Comparison of ENCODE assay signal across 8 cellular contexts in genomic region chr11:82906236-82906635, GRCh38. TPM values are rescaled to one million over a fixed set of nuclear protein-coding genes. Genes with fewer than 3 reads are reported as not detected.
DNase-seq lines count a peak whose midpoint lies in the region; ATAC-seq and TF ChIP-seq lines count a peak whose summit lies in the region.

No MANE protein-coding gene starts in this region.

- CTCF ChIA-PET in HEK293T (lab: Yijun Ruan, JAX): no interaction called here

- no peaks in the 10 kb centered on the region for H3K27me3 ChIP-seq in right atrium auricular region
- H3K27me3 ChIP-seq in colonic mucosa: no peaks in the 10 kb centered on the region

- ATAC-seq in Right ventricle myocardium inferior (no peak), HG02623 (IDR thresholded peaks at IDR 0.05; ENCODE audit: unreplicated experiment) (no peak)

- H3K27ac ChIP-seq in right atrium auricular region: no peak overlapping the region
- H3K27ac ChIP-seq in colonic mucosa: no peak overlapping the region

- DNase-seq in right atrium auricular region (ENCODE audit: low spot score): no peak
- DNase-seq in Right ventricle myocardium inferior (ENCODE audit: missing footprints): no peak
- DNase-seq in NCI-H69 (lab: John Stamatoyannopoulos, UW): peak; percentile 79
- no peak for DNase-seq in colonic mucosa
- no peak for DNase-seq in osteocyte (ENCODE audit: extremely low spot score, unreplicated experiment)
- no peak for DNase-seq in GOT3 (lab: John Stamatoyannopoulos, UW)
- no peak for DNase-seq in HEK293T (ENCODE audit: extremely low spot score)

- POLR2A ChIA-PET in HEK293T (lab: Yijun Ruan, JAX): no interaction called here

- H3K4me3 ChIP-seq in right atrium auricular region (no peak overlapping the region), colonic mucosa (no peak overlapping the region)

- H3K9me3 Mint-ChIP-seq in osteocyte (ENCODE audit: unreplicated experiment): no peaks in the 10 kb centered on the region

- peaks cover 29% of the 10 kb centered on the region for H3K4me1 Mint-ChIP-seq in osteocyte (ENCODE audit: unreplicated experiment)

- H3K9me3 ChIP-seq in right atrium auricular region (peaks cover 0 to under 1% of the 10 kb centered on the region in 2 donors), colonic mucosa (no peaks in the 10 kb centered on the region)

- H3K4me3 Mint-ChIP-seq in osteocyte (ENCODE audit: unreplicated experiment): no peak overlapping the region

- H3K27me3 Mint-ChIP-seq in osteocyte (ENCODE audit: unreplicated experiment): no peaks in the 10 kb centered on the region

- H3K27ac Mint-ChIP-seq in osteocyte (ENCODE audit: unreplicated experiment): peak overlapping the region; percentile 69

- TF ChIP-seq CTCF in right atrium auricular region (IDR thresholded peaks at IDR 0.05) (peak; percentile 46 to 75), colonic mucosa (IDR thresholded peaks at IDR 0.05) (peak; percentile 69), osteocyte (IDR thresholded peaks at IDR 0.05) (peak; percentile 69)

- intact Hi-C loops in Right ventricle myocardium inferior (cut with DNase I) (loop anchor here (2.0 to 10.0 kb wide), 2 partner anchors 169 to 345 kb away; partner anchors contain the start of gene RAB30), colonic mucosa (cut with DNase I) (loop anchor here (2.0 kb wide), 1 partner anchor 343 kb away; no protein-coding TSS in a partner anchor)

- H3K36me3 Mint-ChIP-seq in osteocyte (ENCODE audit: unreplicated experiment): no peaks in the 10 kb centered on the region

- H3K36me3 ChIP-seq in right atrium auricular region: no peaks in the 10 kb centered on the region
- H3K36me3 ChIP-seq in colonic mucosa: no peaks in the 10 kb centered on the region

- H3K9ac ChIP-seq in colonic mucosa (ENCODE audit: low read depth in 2 of 2, low read length in 2 of 2): no peak overlapping the region

- H3K4me1 ChIP-seq in right atrium auricular region (peaks cover 0 to 8% of the 10 kb centered on the region in 2 donors), colonic mucosa (no peaks in the 10 kb centered on the region)

TF ChIP-seq in HEK293T, 16 proteins besides CTCF, POLR2A, EP300 and RAD21:
- TF ChIP-seq HDGF (IDR thresholded peaks at IDR 0.05; ENCODE audit: borderline replicate concordance): no peak
- TF ChIP-seq SP1 (IDR thresholded peaks at IDR 0.05): no peak
- no peak for TF ChIP-seq SUZ12 (IDR thresholded peaks at IDR 0.05)
- TF ChIP-seq BHLHE40 (IDR thresholded peaks at IDR 0.05; ENCODE audit: borderline replicate concordance): no peak
- TF ChIP-seq CTBP1 (IDR thresholded peaks at IDR 0.05; ENCODE audit: borderline replicate concordance): no peak
- TF ChIP-seq ARNT (IDR thresholded peaks at IDR 0.05): no peak
- TF ChIP-seq LEF1 (IDR thresholded peaks at IDR 0.05; ENCODE audit: borderline replicate concordance): no peak
- no peak for TF ChIP-seq TARDBP (IDR thresholded peaks at IDR 0.05)
- TF ChIP-seq FOXM1 (IDR thresholded peaks at IDR 0.05; ENCODE audit: borderline replicate concordance): no peak
- TF ChIP-seq FOXA1 (IDR thresholded peaks at IDR 0.05): no peak
- TF ChIP-seq ELF4 (IDR thresholded peaks at IDR 0.05): no peak
- TF ChIP-seq NFRKB (IDR thresholded peaks at IDR 0.05): no peak
- no peak for TF ChIP-seq ZNF384 (IDR thresholded peaks at IDR 0.05)
- TF ChIP-seq FOXK2 (IDR thresholded peaks at IDR 0.05): no peak
- TF ChIP-seq L3MBTL2 (conservative IDR thresholded peaks at IDR 0.05): no peak
- no peak for TF ChIP-seq PKNOX1 (IDR thresholded peaks at IDR 0.05)

RNA-seq across cellular contexts. Expression of gene DDIAS, which starts 4.7 kb away (rescaled TPM):
- total RNA-seq in right atrium auricular region (1 to 10 TPM in 1 of 2 donors, under 1 TPM in 1; 0.55 to 2.0 TPM), Right ventricle myocardium inferior (0.95 TPM), colonic mucosa (1 to 10 TPM; 2.5 to 7.8 TPM), osteocyte (2.5 and 2.9 TPM in 2 replicates)

RNA-seq across cellular contexts. Expression of gene PRCP, which starts 6.0 kb away (rescaled TPM):
- total RNA-seq in right atrium auricular region: 10 to 100 TPM; 52.5 to 60.1 TPM
- total RNA-seq in Right ventricle myocardium inferior: 43.4 TPM
- total RNA-seq in colonic mucosa: 10 to 100 TPM; 24.9 to 41.3 TPM
- 55.5 and 64.5 TPM in 2 replicates for total RNA-seq in osteocyte
